ENCODE assay signal across 9 cellular contexts in the genomic region with DNA sequence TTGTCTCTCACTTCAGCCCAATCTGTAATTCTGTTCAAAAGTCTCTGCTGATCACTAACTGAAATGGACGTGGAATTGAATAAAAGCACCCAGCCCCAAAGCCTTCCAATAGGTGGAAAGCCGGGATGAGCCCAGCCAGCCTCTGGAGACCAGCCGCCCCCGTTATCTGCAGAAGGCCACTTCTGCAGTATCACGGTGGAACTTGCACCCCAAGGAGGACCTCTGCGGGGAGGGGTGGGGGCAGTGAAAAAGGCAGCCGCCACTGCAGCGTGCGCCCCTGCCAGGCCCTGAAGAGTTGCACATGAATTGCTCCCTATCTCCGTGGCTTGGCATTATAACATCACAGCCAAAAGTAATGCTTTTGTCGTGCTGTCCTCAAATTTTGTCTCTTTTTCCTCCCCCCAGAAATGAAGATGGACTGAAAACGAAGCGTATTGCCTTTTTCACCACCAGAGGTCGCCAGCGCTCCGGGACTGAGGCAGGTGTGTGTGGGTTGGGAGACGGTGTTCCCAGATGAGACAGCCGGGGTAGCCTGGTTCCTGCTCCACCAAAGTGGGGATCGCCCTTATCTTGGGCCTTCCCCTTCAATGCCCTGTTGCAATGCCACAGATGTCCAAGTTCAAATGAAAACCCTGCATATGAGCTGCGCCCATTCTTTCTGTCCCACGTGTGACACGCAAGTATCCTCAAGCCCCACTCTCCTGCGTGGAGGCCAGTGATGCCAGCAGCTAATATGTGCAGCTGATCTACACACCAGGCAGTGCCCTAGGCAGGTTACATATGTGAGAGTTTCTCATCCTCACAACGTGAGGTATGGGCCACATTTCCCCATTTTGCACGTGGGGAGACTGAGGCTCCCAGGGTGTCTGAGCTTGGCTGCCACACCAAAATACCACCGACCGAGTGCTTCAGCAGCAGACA.
DNase-seq lines count a peak whose midpoint lies in the region; ATAC-seq, FAIRE-seq and TF ChIP-seq lines count a peak whose summit lies in the region.
"Had no signal": no experiment of that assay in that cellular context is flagged by ENCODE, and none has a peak within 500 bp of the region (broad histone marks: within the 10 kb centered on the region; RNA-seq: fewer than 3 reads in every experiment).

No MANE protein-coding gene starts in this region.

- peak overlapping the region; percentile 8; the same call in 1 of the 2 replicates for H2BK5ac ChIP-seq in H1 (ENCODE audit: low read depth, low read length)

- DNase-seq in C1 segment of cervical spinal cord (lab: John Stamatoyannopoulos, UW) (peak in 10 of 14 donors; percentile 13 to 63 (median 41)), GM23248 (peak; percentile 73), NCI-H2227 treated with DMSO at 0.1 percent for 48 hours (lab: John Stamatoyannopoulos, UW) (peak; percentile 14), H1 (ENCODE audit: low read depth in 1 of 2, low spot score in 2 of 2) (peak in 1 of 2 experiments; percentile 92), mesothelial cell of epicardium (ENCODE audit: low spot score in 2 of 2, unreplicated experiment in 2 of 2) (peak; percentile 58 to 85)
- DNase-seq in activated CD8-positive, alpha-beta memory T cell treated with anti-CD3 and anti-CD28 coated beads for 4 hours (ENCODE audit: low read depth in 2 of 2), result peak; percentile 30 to 45
- peak; percentile 16 to 48 for DNase-seq in stimulated activated CD8-positive, alpha-beta memory T cell treated with anti-CD3 and anti-CD28 coated beads, Interleukin-4, amount 100 ng/mL, for 1 hour (ENCODE audit: low read depth in 2 of 2, low spot score in 1 of 2)

- H2BK15ac ChIP-seq in H1 (ENCODE audit: low read length), result peak overlapping the region; percentile 23; the same call in 1 of the 2 replicates

- H2BK12ac ChIP-seq in H1 (ENCODE audit: low read depth, low read length), result peak overlapping the region; percentile 90; the same call in 1 of the 2 replicates

- WGBS in GM23248 (ENCODE audit: low coverage in 1 of 2, low lambda C conversion rate in 2 of 2, missing lambda C conversion rate in 2 of 2), 2 experiments, result 57 to 60% methylated on average over 26 to 27 of the region's 27 CpGs
- 53% methylated on average over 27 of the region's 27 CpGs; no CpG with 5 or more reads in 1 of the 2 experiments for WGBS in H1 (ENCODE audit: extremely low coverage in 1 of 2, insufficient coverage in 1 of 2, insufficient read length in 1 of 2, insufficient replicate concordance in 2 of 2, low coverage in 1 of 2, low lambda C conversion rate in 2 of 2, missing lambda C conversion rate in 1 of 2), 2 experiments

- H3K79me2 ChIP-seq in GM23248 (ENCODE audit: insufficient read depth), result no peaks in the 10 kb centered on the region
- H3K79me2 ChIP-seq in H1 (ENCODE audit: control insufficient read depth in 1 of 2, insufficient read depth in 2 of 2, low read length in 2 of 2), result no peaks in the 10 kb centered on the region

- H3K27ac ChIP-seq in GM23248 (no peak overlapping the region), H1 (ENCODE audit: low read depth, low read length) (no peak overlapping the region)

- H3K79me1 ChIP-seq in H1 (ENCODE audit: low read depth, low read length), result no peaks in the 10 kb centered on the region

- H4K20me1 ChIP-seq in GM23248 (ENCODE audit: insufficient read depth) (no peaks in the 10 kb centered on the region), H1 (replicated peaks in 1 of 2; ENCODE audit: control insufficient read depth in 1 of 2, insufficient read depth in 2 of 2, low read length in 2 of 2) (no peaks in the 10 kb centered on the region)

- no peak overlapping the region for H3K4me3 Mint-ChIP-seq in mesothelial cell of epicardium

- no peak overlapping the region for H4K5ac ChIP-seq in H1 (ENCODE audit: insufficient read length, low read depth, low read length)

- POLR2A ChIA-PET in H1 (lab: Charles Lee; ENCODE audit: partially characterized antibody), result interaction anchor here (1.1 to 1.3 kb wide), 2 partner anchors 33 to 62 kb away, joined by 3 read pairs; no protein-coding TSS in a partner anchor

- no peaks in the 10 kb centered on the region for H3K27me3 ChIP-seq in GM23248 (replicated peaks; ENCODE audit: insufficient read depth)
- no peaks in the 10 kb centered on the region for H3K27me3 ChIP-seq in H1 (replicated peaks in 1 of 4; ENCODE audit: control insufficient read depth in 3 of 4, extremely low read depth in 1 of 4, insufficient read depth in 3 of 4, low read length in 3 of 4)

- in situ Hi-C loops in GM23248 (cut with MboI), result loop anchor here (5.0 to 25.0 kb wide), 2 partner anchors 242 to 678 kb away; partner anchors contain the start of gene ADAMTS17

- peak overlapping the region; percentile 12 for H3K27ac Mint-ChIP-seq in mesothelial cell of epicardium
- H3K27ac Mint-ChIP-seq: IgD-negative memory B cell had no signal

- H3K14ac ChIP-seq in H1 (ENCODE audit: insufficient read length), result no peak overlapping the region

- H3K18ac ChIP-seq in H1 (ENCODE audit: extremely low read depth, low read length), result peak overlapping the region; percentile 33; the same call in 1 of the 2 replicates

- no peaks in the 10 kb centered on the region; the same call in 1 of the 2 replicates for H3K23me2 ChIP-seq in H1 (ENCODE audit: low read depth, low read length)

- H3K4me2 ChIP-seq in GM23248 (ENCODE audit: unreplicated experiment), result no peak overlapping the region
- no peak overlapping the region for H3K4me2 ChIP-seq in H1 (ENCODE audit: insufficient read depth in 1 of 2, low read depth in 2 of 2, low read length in 2 of 2)

- no peak overlapping the region; the same call in 1 of the 2 replicates for H4K8ac ChIP-seq in H1 (ENCODE audit: extremely low read depth, insufficient read depth, low read length)

- H3K4me1 Mint-ChIP-seq in mesothelial cell of epicardium, result peaks cover 26% of the 10 kb centered on the region

- no peak overlapping the region for H3K9ac ChIP-seq in GM23248
- no peak overlapping the region; a peak in 1 of 7 replicates for H3K9ac ChIP-seq in H1 (replicated peaks in 1 of 4; ENCODE audit: extremely low read depth in 1 of 4, low read depth in 3 of 4, low read length in 3 of 4)

- H3K4ac ChIP-seq in H1 (replicated peaks; ENCODE audit: insufficient read length, low read depth, low read length), result peak overlapping the region; percentile 1

- no peak for ATAC-seq in HG03469 (IDR thresholded peaks at IDR 0.05; ENCODE audit: unreplicated experiment)

- H3K36me3 ChIP-seq in GM23248 (ENCODE audit: low read depth) (0 out of 2 replicates have a peak, but pooled peaks cover 3% of the 10 kb centered on the region), H1 (ENCODE audit: control insufficient read depth in 2 of 4, insufficient read depth in 4 of 4, low read length in 3 of 4) (no peaks in the 10 kb centered on the region)

- H2AK5ac ChIP-seq in H1 (ENCODE audit: low read depth, low read length), result no peak overlapping the region; the same call in 1 of the 2 replicates

- H2AFZ ChIP-seq in GM23248, result no peak overlapping the region
- H2AFZ ChIP-seq in H1 (ENCODE audit: low read length), result no peak overlapping the region

- TF ChIP-seq POLR2A in H1 (IDR thresholded peaks at IDR 0.05; ENCODE audit: control extremely low read depth in 1 of 2, low read depth in 2 of 2, low read length in 2 of 2), result no peak

- peak overlapping the region; percentile 2 for H4K91ac ChIP-seq in H1 (replicated peaks; ENCODE audit: insufficient read length, low read length)

- H3K9me3 ChIP-seq in GM23248 (ENCODE audit: low read depth) (no peaks in the 10 kb centered on the region), H1 (ENCODE audit: insufficient read depth in 2 of 2, low read depth in 1 of 2, low read length in 1 of 2) (no peaks in the 10 kb centered on the region)

- H3K4me3 ChIP-seq in GM23248 (no peak overlapping the region), H1 (ENCODE audit: extremely low read depth in 1 of 4, insufficient read depth in 2 of 4, low read depth in 3 of 4, low read length in 4 of 4) (no peak overlapping the region)

- no peaks in the 10 kb centered on the region for H3K9me3 Mint-ChIP-seq in mesothelial cell of epicardium
- H3K9me3 Mint-ChIP-seq: IgD-negative memory B cell had no signal

- TF ChIP-seq RAD21 in H1 (IDR thresholded peaks at IDR 0.05 in 1 of 2, conservative IDR thresholded peaks at IDR 0.05 in 1 of 2; ENCODE audit: low read depth in 2 of 2, low read length in 2 of 2), result peak; percentile 98 to 99

- no peaks in the 10 kb centered on the region for H3F3A ChIP-seq in GM23248 (ENCODE audit: insufficient read depth)

- TF ChIP-seq CTCF in H1 (IDR thresholded peaks at IDR 0.05; ENCODE audit: control extremely low read depth in 1 of 3, insufficient read depth in 1 of 3, low read depth in 1 of 3, low read length in 3 of 3) (peak; percentile 88 to 97 (median 95)), mesothelial cell of epicardium (IDR thresholded peaks at IDR 0.05; ENCODE audit: unreplicated experiment) (peak; percentile 87)

- FAIRE-seq in H1 (lab: Jason Lieb, UNC), result peak; percentile 95

- H2BK20ac ChIP-seq in H1 (ENCODE audit: low read length), result peak overlapping the region; percentile 99

- no peak overlapping the region for H3K56ac ChIP-seq in H1 (replicated peaks; ENCODE audit: insufficient read length, low read depth, low read length)

- no peaks in the 10 kb centered on the region for H3K36me3 Mint-ChIP-seq in mesothelial cell of epicardium

- H3K9me2 ChIP-seq in GM23248 (ENCODE audit: insufficient read depth), result no peaks in the 10 kb centered on the region

- CTCF ChIA-PET in H1 (lab: Charles Lee; ENCODE audit: partially characterized antibody), result interaction anchor here (0.6 to 22.3 kb wide), 76 partner anchors 7 to 1664 kb away, joined by 3 to 405 read pairs (median 4); partner anchors contain the start of genes CHSY1 and LRRK1

- H3K23ac ChIP-seq in H1 (ENCODE audit: insufficient read length), result no peak overlapping the region

- no peak for TF ChIP-seq EP300 in H1 (IDR thresholded peaks at IDR 0.05; ENCODE audit: borderline replicate concordance in 1 of 2, low read depth in 2 of 2, low read length in 2 of 2)

- peak overlapping the region; percentile 77 for H2BK120ac ChIP-seq in H1 (replicated peaks; ENCODE audit: low read depth, low read length)

- no peaks in the 10 kb centered on the region for H3K4me1 ChIP-seq in GM23248 (ENCODE audit: insufficient read depth)
- peaks cover 0 to 9% (median 4%) of the 10 kb centered on the region in 4 experiments; a peak in 5 of 7 replicates for H3K4me1 ChIP-seq in H1 (replicated peaks in 1 of 4; ENCODE audit: control insufficient read depth in 3 of 4, insufficient read depth in 4 of 4, low read length in 3 of 4)

- H3K27me3 Mint-ChIP-seq in mesothelial cell of epicardium (ENCODE audit: low read depth), result peaks cover 2% of the 10 kb centered on the region
- H3K27me3 Mint-ChIP-seq: IgD-negative memory B cell had no signal

TF ChIP-seq in H1, 55 proteins besides CTCF, POLR2A, EP300 and RAD21 (continues in another document):
- TF ChIP-seq MAFK (IDR thresholded peaks at IDR 0.05; ENCODE audit: low read depth, low read length) (no peak), POLR2AphosphoS5 (IDR thresholded peaks at IDR 0.05; ENCODE audit: low read depth, low read length) (no peak), RNF2 (IDR thresholded peaks at IDR 0.05; ENCODE audit: borderline replicate concordance, low read depth, low read length, missing control alignments, poor library complexity, severe bottlenecking) (no peak)
- TF ChIP-seq, protein P1, sequence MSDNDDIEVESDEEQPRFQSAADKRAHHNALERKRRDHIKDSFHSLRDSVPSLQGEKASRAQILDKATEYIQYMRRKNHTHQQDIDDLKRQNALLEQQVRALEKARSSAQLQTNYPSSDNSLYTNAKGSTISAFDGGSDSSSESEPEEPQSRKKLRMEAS (IDR thresholded peaks at IDR 0.05), result peak; percentile 12; the same call in 1 of the 2 replicates
